13 cellular contexts compared by ENCODE assay signal in genomic region chr12:129186952-129187351, GRCh38.
DNase-seq lines count a peak whose midpoint lies in the region; ATAC-seq and TF ChIP-seq lines count a peak whose summit lies in the region.
"Had no signal": no experiment of that assay in that cellular context is flagged by ENCODE, and none has a peak within 500 bp of the region (broad histone marks: within the 10 kb centered on the region; RNA-seq: fewer than 3 reads in every experiment).

No MANE protein-coding gene starts in this region.

- H3K4me3 ChIP-seq in H7 (ENCODE audit: insufficient read depth, low read depth, low read length) = no peak overlapping the region
- no peak overlapping the region for H3K4me3 ChIP-seq in Panc1 (ENCODE audit: low read depth in 2 of 2, low read length in 2 of 2)
- H3K4me3 ChIP-seq: spleen, suprapubic skin had no signal

- POLR2A ChIA-PET in Panc1 (lab: Charles Lee) = no interaction called here

- CTCF ChIA-PET in Panc1 (lab: Charles Lee) = no interaction called here

- intact Hi-C loops in Panc1 (cut with micrococcal nuclease; ENCODE audit: unreplicated experiment) = no loop called here

- peak; percentile 44 for TF ChIP-seq CTCF in Panc1 (IDR thresholded peaks at IDR 0.05)

- H3K27me3 ChIP-seq in H7 (ENCODE audit: control insufficient read depth, insufficient read depth, low read length) = no peaks in the 10 kb centered on the region
- no peaks in the 10 kb centered on the region for H3K27me3 ChIP-seq in Panc1 (ENCODE audit: control insufficient read depth, insufficient read depth, low read length)
- H3K27me3 ChIP-seq: spleen, suprapubic skin had no signal

- no peaks in the 10 kb centered on the region for H3K36me3 ChIP-seq in H7 (replicated peaks; ENCODE audit: control insufficient read depth, insufficient read depth, low read length)
- H3K36me3 ChIP-seq in Panc1 (ENCODE audit: control insufficient read depth, insufficient read depth, low read length) = no peaks in the 10 kb centered on the region
- H3K36me3 ChIP-seq: spleen, suprapubic skin had no signal

- no peaks in the 10 kb centered on the region for H3K9me3 ChIP-seq in Panc1 (ENCODE audit: control insufficient read depth, insufficient read depth, low read depth, low read length)

- DNase-seq in DMS53 treated with DMSO at 0.1 percent for 48 hours (lab: John Stamatoyannopoulos, UW; ENCODE audit: unreplicated experiment) = peak; percentile 8
- DNase-seq in H7 = peak; percentile 69
- no peak for DNase-seq in Panc1 (ENCODE audit: low read depth, low spot score)
- peak; percentile 8 for DNase-seq in kidney tubule cell (ENCODE audit: low spot score)
- DNase-seq in hippocampal formation (lab: John Stamatoyannopoulos, UW) = no peak
- no peak for DNase-seq in OCI-M2 (lab: John Stamatoyannopoulos, UW; ENCODE audit: unreplicated experiment)
- DNase-seq: activated naive CD8-positive, alpha-beta T cell treated with anti-CD3 and anti-CD28 coated beads, Interleukin-2, amount 10 ng/mL, durations not matched to agents 7 days and 5 days; IMR-90; NCI-H187; nucleus accumbens; spleen had no signal

- BruUV-seq in Panc1 (replicated peaks; lab: Mats Ljungman, UMichigan) = no TSS peak

- no peak; the same call in 1 of the 2 replicates for ATAC-seq in Panc1
- no peak for ATAC-seq in HG03460 (IDR thresholded peaks at IDR 0.05; ENCODE audit: unreplicated experiment)

- H3K27ac ChIP-seq in Panc1 (ENCODE audit: low read length) = no peak overlapping the region
- H3K27ac ChIP-seq: spleen, suprapubic skin had no signal

- in situ Hi-C loops in Panc1 (cut with HindIII; ENCODE audit: low pct_unique_long_range_greater_than_20kb, low sequenced_read_pairs) = no loop called here

- no peaks in the 10 kb centered on the region for H3K4me1 ChIP-seq in Panc1 (ENCODE audit: control insufficient read depth, insufficient read depth, low read length)
- H3K4me1 ChIP-seq: spleen, suprapubic skin had no signal

Comparison
In these comparisons a context has a peak if more than half of its experiments do, and no peak if none do; other contexts are left out.
1. DNase-seq: peak in DMS53 treated with DMSO at 0.1 percent for 48 hours (single experiment), H7 (single experiment) and kidney tubule cell (single experiment); none in Panc1 (single experiment), hippocampal formation (0 of 2) and OCI-M2 (single experiment).